ENCODE assay signal across 1 cellular context in genomic region chr20:47677314-47678129, GRCh38.
TF ChIP-seq lines count a peak whose summit lies in the region.

No MANE protein-coding gene starts in this region.

TF ChIP-seq in HEK293, 187 proteins besides CTCF, POLR2A, EP300 and RAD21 (continued from another document):
- no peak for TF ChIP-seq REST (tag by site-specific recombination; IDR thresholded peaks at IDR 0.05)
- no peak for TF ChIP-seq MZF1 (tag by site-specific recombination; IDR thresholded peaks at IDR 0.05; ENCODE audit: borderline replicate concordance)
- no peak for TF ChIP-seq ZNF707 (tag by site-specific recombination; IDR thresholded peaks at IDR 0.05)
- TF ChIP-seq ZNF155 (tag by site-specific recombination; IDR thresholded peaks at IDR 0.05) = no peak
- TF ChIP-seq ZNF391 (tag by site-specific recombination; IDR thresholded peaks at IDR 0.05; ENCODE audit: borderline replicate concordance, low read depth) = no peak
- TF ChIP-seq BCL11B (tag by site-specific recombination; IDR thresholded peaks at IDR 0.05; ENCODE audit: low read depth) = no peak
- TF ChIP-seq ZNF776 (tag by site-specific recombination; IDR thresholded peaks at IDR 0.05; ENCODE audit: borderline replicate concordance) = no peak
- no peak for TF ChIP-seq ZNF175 (tag by site-specific recombination; IDR thresholded peaks at IDR 0.05)
- TF ChIP-seq ZNF350 (tag by site-specific recombination; IDR thresholded peaks at IDR 0.05) = no peak
- no peak for TF ChIP-seq ZNF248 (tag by site-specific recombination; IDR thresholded peaks at IDR 0.05)
- TF ChIP-seq TRIM28 (IDR thresholded peaks at IDR 0.05; ENCODE audit: borderline replicate concordance, low read length) = no peak
- no peak for TF ChIP-seq ZNF792 (tag by site-specific recombination; IDR thresholded peaks at IDR 0.05)
- TF ChIP-seq SALL2 (tag by site-specific recombination; IDR thresholded peaks at IDR 0.05; ENCODE audit: borderline replicate concordance) = no peak
- no peak for TF ChIP-seq KLF7 (tag by site-specific recombination; IDR thresholded peaks at IDR 0.05; ENCODE audit: borderline replicate concordance)
- TF ChIP-seq ZNF114 (tag by site-specific recombination; IDR thresholded peaks at IDR 0.05) = no peak
- no peak for TF ChIP-seq ZFP41 (tag by site-specific recombination; IDR thresholded peaks at IDR 0.05; ENCODE audit: borderline replicate concordance)
